31 cellular contexts compared by ENCODE assay signal in the genomic region with DNA sequence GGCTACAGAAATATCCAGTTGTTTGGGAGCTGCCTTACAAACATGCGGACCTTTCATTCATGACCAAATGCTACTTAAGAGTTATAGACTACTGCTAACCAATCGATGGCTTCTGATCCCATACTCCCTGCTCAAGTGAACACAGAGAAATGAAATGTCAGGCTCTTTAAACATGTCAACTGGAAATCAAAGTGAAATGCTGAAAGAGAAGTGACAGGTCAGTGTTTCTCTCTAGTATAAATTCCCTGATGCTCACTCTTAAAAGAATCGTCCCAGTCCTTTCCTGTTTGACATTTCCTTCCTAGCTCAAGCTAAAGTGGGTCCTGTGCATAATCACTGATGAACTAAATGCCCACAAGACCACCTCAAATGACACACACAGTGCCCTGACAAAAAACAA.
"Had no signal": no experiment of that assay in that cellular context is flagged by ENCODE, and none has a peak within 500 bp of the region (broad histone marks: within the 10 kb centered on the region; RNA-seq: fewer than 3 reads in every experiment).

No MANE protein-coding gene starts in this region.

- H3K4me1 ChIP-seq: left lung, neural progenitor cell, parathyroid adenoma, right lobe of liver had no signal

- H3K4me3 Mint-ChIP-seq: immature natural killer cell; naive thymus-derived CD4-positive, alpha-beta T cell; natural killer cell treated with Interleukin-12 subunit alpha and Interleukin-12 subunit beta and Interleukin-15 and Interleukin-18, amount 100 ng/mL, for 72 hours; neural progenitor cell; stimulated activated memory B cell treated with anti-CD40 and anti-IgM and Interleukin-4, amounts not matched to agents 10 μg/mL and 1 μg/mL and 100 μg/mL, for 72 hours; stimulated activated naive CD8-positive, alpha-beta T cell treated with anti-CD3 and anti-CD28 coated beads, Interleukin-15, amount 100 ng/mL, for 72 hours; type B pancreatic cell had no signal

- H3K27me3 Mint-ChIP-seq: stimulated activated naive CD8-positive, alpha-beta T cell treated with anti-CD3 and anti-CD28 coated beads, Interleukin-15, amount 100 ng/mL, for 72 hours; type B pancreatic cell had no signal

- H3K27me3 ChIP-seq: left lung, neural progenitor cell, neutrophil, right atrium auricular region, right lobe of liver, tibial nerve, vagina had no signal

- H3K79me2 ChIP-seq: parathyroid adenoma had no signal

- H3K9ac ChIP-seq: neural progenitor cell, parathyroid adenoma had no signal

- DNase-seq: hypothalamus; immature natural killer cell; kidney; left colon; left lung; mesendoderm; midbrain; mucosa of descending colon; naive thymus-derived CD4-positive, alpha-beta T cell; occipital lobe; psoas muscle; right lobe of liver; stimulated activated CD4-positive, alpha-beta T cell treated with anti-CD3 and anti-CD28 coated beads, Interleukin-1b, Interleukin-23, amount 100 ng/mL, for 48 hours; stimulated activated CD4-positive, alpha-beta T cell treated with anti-CD3 and anti-CD28 coated beads, Interleukin-2, amount 100 ng/mL, for 48 hours; stimulated activated CD4-positive, alpha-beta T cell treated with anti-CD3 and anti-CD28 coated beads, Interleukin-4, amount 100 ng/mL, for 4 hours; stimulated activated CD8-positive, alpha-beta memory T cell treated with anti-CD3 and anti-CD28 coated beads, Interleukin-4, amount 100 ng/mL, for 48 hours; stimulated activated naive CD4-positive, alpha-beta T cell treated with Interleukin-2 at 50 U/mL for 16 hours; stimulated activated naive CD8-positive, alpha-beta T cell treated with anti-CD3 and anti-CD28 coated beads, Interleukin-15, amount 100 ng/mL, for 72 hours; substantia nigra had no signal

- H3K4me2 ChIP-seq: neural progenitor cell, smooth muscle cell had no signal

- H3K4me1 Mint-ChIP-seq: immature natural killer cell; stimulated activated memory B cell treated with anti-CD40 and anti-IgM and Interleukin-4, amounts not matched to agents 10 μg/mL and 1 μg/mL and 100 μg/mL, for 72 hours; stimulated activated naive CD8-positive, alpha-beta T cell treated with anti-CD3 and anti-CD28 coated beads, Interleukin-15, amount 100 ng/mL, for 72 hours had no signal

- H3K4me3 ChIP-seq: left lung, lung, mucosa of descending colon, neural progenitor cell, psoas muscle, right atrium auricular region, right lobe of liver, smooth muscle cell, tibial nerve, vagina had no signal

- H3K36me3 ChIP-seq: left lung, neural progenitor cell, neutrophil, right atrium auricular region, right lobe of liver, tibial nerve, vagina had no signal

- H2AFZ ChIP-seq: neural progenitor cell, parathyroid adenoma had no signal

- H3K36me3 Mint-ChIP-seq: immature natural killer cell; natural killer cell treated with Interleukin-12 subunit alpha and Interleukin-12 subunit beta and Interleukin-15 and Interleukin-18, amount 100 ng/mL, for 72 hours; neural progenitor cell; stimulated activated memory B cell treated with anti-CD40 and anti-IgM and Interleukin-4, amounts not matched to agents 10 μg/mL and 1 μg/mL and 100 μg/mL, for 72 hours had no signal

- FAIRE-seq: islet of Langerhans, kidney had no signal

- H3K27ac Mint-ChIP-seq: immature natural killer cell; naive thymus-derived CD4-positive, alpha-beta T cell; natural killer cell treated with Interleukin-12 subunit alpha and Interleukin-12 subunit beta and Interleukin-15 and Interleukin-18, amount 100 ng/mL, for 72 hours; neural progenitor cell; stimulated activated memory B cell treated with anti-CD40 and anti-IgM and Interleukin-4, amounts not matched to agents 10 μg/mL and 1 μg/mL and 100 μg/mL, for 72 hours; stimulated activated naive CD8-positive, alpha-beta T cell treated with anti-CD3 and anti-CD28 coated beads, Interleukin-15, amount 100 ng/mL, for 72 hours; type B pancreatic cell had no signal

- ATAC-seq: left colon; left lung; mucosa of descending colon; naive thymus-derived CD4-positive, alpha-beta T cell; natural killer cell treated with Interleukin-12 subunit alpha and Interleukin-12 subunit beta and Interleukin-15 and Interleukin-18, amount 100 ng/mL, for 72 hours; psoas muscle; right lobe of liver; stimulated activated naive CD8-positive, alpha-beta T cell treated with anti-CD3 and anti-CD28 coated beads, Interleukin-15, amount 100 ng/mL, for 72 hours had no signal

- H3K9me3 Mint-ChIP-seq: natural killer cell treated with Interleukin-12 subunit alpha and Interleukin-12 subunit beta and Interleukin-15 and Interleukin-18, amount 100 ng/mL, for 72 hours; neural progenitor cell had no signal

- H3K9me3 ChIP-seq: left lung, mucosa of descending colon, neutrophil, psoas muscle, right atrium auricular region, right lobe of liver, tibial nerve, vagina had no signal

- H3K27ac ChIP-seq: left lung, neural progenitor cell, neutrophil, parathyroid adenoma, psoas muscle, right atrium auricular region, right lobe of liver, tibial nerve, vagina had no signal
